Comparison of ENCODE assay signal across 10 cellular contexts in genomic region chr5:120012441-120012840, GRCh38.
"Had no signal": no experiment of that assay in that cellular context is flagged by ENCODE, and none has a peak within 500 bp of the region (broad histone marks: within the 10 kb centered on the region; RNA-seq: fewer than 3 reads in every experiment).

No MANE protein-coding gene starts in this region.

- ATAC-seq: GM23338, HCT116 had no signal

- DNase-seq: GM23248, GOT3, H7, H9, HCEC 1CT, HFFc6 had no signal

- FAIRE-seq: H1, H54 had no signal
